Comparison of ENCODE assay signal across 12 cellular contexts in the genomic region with DNA sequence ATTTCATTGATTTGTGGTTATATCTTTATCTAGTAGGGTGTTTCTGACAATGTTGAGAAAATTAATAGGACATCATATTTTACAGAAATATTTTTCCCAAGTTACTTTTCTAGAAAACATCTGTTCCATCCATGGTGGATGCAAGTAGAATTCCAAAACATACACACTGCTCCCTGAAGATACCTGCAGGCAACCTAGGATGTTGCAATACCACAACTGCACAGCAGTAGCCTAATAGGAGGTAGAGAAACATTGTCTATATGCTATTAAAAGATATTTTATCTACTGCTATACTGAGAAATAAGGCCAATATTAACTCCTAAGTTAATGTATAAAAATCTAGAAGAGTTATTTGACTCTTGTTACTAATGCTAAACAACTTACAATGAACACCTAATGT. TPM values are rescaled to one million over a fixed set of nuclear protein-coding genes. Genes with fewer than 3 reads are reported as not detected.
DNase-seq lines count a peak whose midpoint lies in the region; ATAC-seq and TF ChIP-seq lines count a peak whose summit lies in the region.
"Had no signal": no experiment of that assay in that cellular context is flagged by ENCODE, and none has a peak within 500 bp of the region (broad histone marks: within the 10 kb centered on the region; RNA-seq: fewer than 3 reads in every experiment).

No MANE protein-coding gene starts in this region.

- no peaks in the 10 kb centered on the region for H3K9me2 ChIP-seq in Loucy (replicated peaks; ENCODE audit: low read depth, low read length)
- H3K9me2 ChIP-seq in hepatocyte (replicated peaks; ENCODE audit: insufficient read depth), result no peaks in the 10 kb centered on the region

- H3K4me3 ChIP-seq in Loucy (ENCODE audit: low read length, poor library complexity, severe bottlenecking), result no peak overlapping the region
- no peak overlapping the region for H3K4me3 ChIP-seq in endodermal cell (ENCODE audit: low read length)
- no peak overlapping the region for H3K4me3 ChIP-seq in gastrocnemius medialis
- no peak overlapping the region for H3K4me3 ChIP-seq in hepatocyte
- H3K4me3 ChIP-seq: BLaER1 had no signal

- ATAC-seq in gastrocnemius medialis (no peak), HG02798 (IDR thresholded peaks at IDR 0.05; ENCODE audit: poor library complexity, unreplicated experiment) (no peak)
- ATAC-seq: HCT116 had no signal

- H3K27ac ChIP-seq in endodermal cell (ENCODE audit: low read depth, low read length) (no peak overlapping the region), gastrocnemius medialis (peak overlapping the region in 3 of 4 donors; percentile 67 to 76 (median 72)), substantia nigra (ENCODE audit: low read depth, low read length, poor library complexity, severe bottlenecking) (no peak overlapping the region), hepatocyte (no peak overlapping the region)
- H3K27ac ChIP-seq: 22Rv1, BLaER1 had no signal

- H2AFZ ChIP-seq in Loucy (ENCODE audit: low read length) (no peak overlapping the region), hepatocyte (no peak overlapping the region)

- no peak overlapping the region for H3K4me3 Mint-ChIP-seq in activated naive CD4-positive, alpha-beta T cell treated with anti-CD3 and anti-CD28 coated beads, Interleukin-2, amount 50 U/mL, for 24 hours
- no peak overlapping the region for H3K4me3 Mint-ChIP-seq in endodermal cell

- H3K9me3 Mint-ChIP-seq in activated naive CD4-positive, alpha-beta T cell treated with anti-CD3 and anti-CD28 coated beads, Interleukin-2, amount 50 U/mL, for 24 hours, result no peaks in the 10 kb centered on the region
- H3K9me3 Mint-ChIP-seq in endodermal cell, result no peaks in the 10 kb centered on the region

- H3K27me3 ChIP-seq in Loucy (ENCODE audit: insufficient read depth, low read length, poor library complexity, severe bottlenecking), result no peaks in the 10 kb centered on the region
- H3K27me3 ChIP-seq in endodermal cell (ENCODE audit: control insufficient read depth, insufficient read depth, low read length, poor library complexity, severe bottlenecking), result no peaks in the 10 kb centered on the region
- no peaks in the 10 kb centered on the region for H3K27me3 ChIP-seq in gastrocnemius medialis
- H3K27me3 ChIP-seq in hepatocyte, result no peaks in the 10 kb centered on the region
- H3K27me3 ChIP-seq: BLaER1 had no signal

- peaks cover 7% of the 10 kb centered on the region for H3K36me3 Mint-ChIP-seq in activated naive CD4-positive, alpha-beta T cell treated with anti-CD3 and anti-CD28 coated beads, Interleukin-2, amount 50 U/mL, for 24 hours
- H3K36me3 Mint-ChIP-seq in endodermal cell (ENCODE audit: low read depth), result peaks cover 26% of the 10 kb centered on the region

- H4K20me1 ChIP-seq in Loucy (ENCODE audit: insufficient read depth, low read length, poor library complexity, severe bottlenecking) (peaks cover 64% of the 10 kb centered on the region), hepatocyte (ENCODE audit: insufficient read depth, poor library complexity, severe bottlenecking) (peaks cover 62% of the 10 kb centered on the region)

- H3K4me2 ChIP-seq in Loucy (ENCODE audit: low read depth, low read length, poor library complexity, severe bottlenecking) (peak overlapping the region; percentile 34), hepatocyte (no peak overlapping the region)
- H3K4me2 ChIP-seq: BLaER1 had no signal

- H3K79me2 ChIP-seq in Loucy (ENCODE audit: insufficient read depth, low read length), result peaks cover 95% of the 10 kb centered on the region
- H3K79me2 ChIP-seq in hepatocyte, result peaks cover 98% of the 10 kb centered on the region

- no peaks in the 10 kb centered on the region for H3K27me3 Mint-ChIP-seq in activated naive CD4-positive, alpha-beta T cell treated with anti-CD3 and anti-CD28 coated beads, Interleukin-2, amount 50 U/mL, for 24 hours
- no peaks in the 10 kb centered on the region for H3K27me3 Mint-ChIP-seq in endodermal cell (ENCODE audit: insufficient read depth)

- no peak overlapping the region for H3K9ac ChIP-seq in Loucy (ENCODE audit: low read depth, low read length, poor library complexity, severe bottlenecking)
- H3K9ac ChIP-seq in endodermal cell (ENCODE audit: extremely low read depth, low read length, poor library complexity, severe bottlenecking), result no peak overlapping the region
- H3K9ac ChIP-seq: BLaER1 had no signal

- H3K36me3 ChIP-seq in Loucy (ENCODE audit: insufficient read depth, low read length) (peaks cover 6% of the 10 kb centered on the region; the same call in 1 of the 2 replicates), endodermal cell (ENCODE audit: control insufficient read depth, insufficient read depth, low read length) (peaks cover 5% of the 10 kb centered on the region), gastrocnemius medialis (no peaks in the 10 kb centered on the region), hepatocyte (replicated peaks; ENCODE audit: insufficient read depth, low read depth) (no peaks in the 10 kb centered on the region)

- TF ChIP-seq CTCF in Loucy (conservative IDR thresholded peaks at IDR 0.05; ENCODE audit: low read length) (no peak), endodermal cell (conservative IDR thresholded peaks at IDR 0.05) (peak; percentile 10), gastrocnemius medialis (IDR thresholded peaks at IDR 0.05 in 4 of 5, conservative IDR thresholded peaks at IDR 0.05 in 1 of 5) (no peak), hepatocyte (IDR thresholded peaks at IDR 0.05; ENCODE audit: poor library complexity) (no peak)

- H3K27ac Mint-ChIP-seq in activated naive CD4-positive, alpha-beta T cell treated with anti-CD3 and anti-CD28 coated beads, Interleukin-2, amount 50 U/mL, for 24 hours, result peak overlapping the region; percentile 23
- H3K27ac Mint-ChIP-seq in endodermal cell, result no peak overlapping the region

- H3K4me1 ChIP-seq in Loucy (ENCODE audit: insufficient read depth, low read length, poor library complexity, severe bottlenecking) (peaks cover 43% of the 10 kb centered on the region), endodermal cell (ENCODE audit: control insufficient read depth, insufficient read depth, low read length) (no peaks in the 10 kb centered on the region), gastrocnemius medialis (peaks cover 52 to 66% of the 10 kb centered on the region in 2 donors), hepatocyte (ENCODE audit: insufficient read depth) (peaks cover 5% of the 10 kb centered on the region)

- in situ Hi-C loops in gastrocnemius medialis (cut with MboI; ENCODE audit: low sequenced_read_pairs in 4 of 4), result no loop called here

- TF ChIP-seq POLR2A in gastrocnemius medialis (IDR thresholded peaks at IDR 0.05), result no peak

- H3F3A ChIP-seq in Loucy (ENCODE audit: low read depth), result no peaks in the 10 kb centered on the region

- H3K9me3 ChIP-seq in Loucy (ENCODE audit: insufficient read depth, low read depth, low read length), result 0 out of 2 replicates have a peak, but pooled peaks cover 3% of the 10 kb centered on the region
- no peaks in the 10 kb centered on the region for H3K9me3 ChIP-seq in endodermal cell (ENCODE audit: control insufficient read depth, low read length)
- no peaks in the 10 kb centered on the region for H3K9me3 ChIP-seq in gastrocnemius medialis
- H3K9me3 ChIP-seq in hepatocyte (ENCODE audit: low read depth), result no peaks in the 10 kb centered on the region

- peaks cover 64% of the 10 kb centered on the region for H3K4me1 Mint-ChIP-seq in activated naive CD4-positive, alpha-beta T cell treated with anti-CD3 and anti-CD28 coated beads, Interleukin-2, amount 50 U/mL, for 24 hours
- H3K4me1 Mint-ChIP-seq in endodermal cell, result peaks cover 9% of the 10 kb centered on the region

- DNase-seq in activated naive CD4-positive, alpha-beta T cell treated with anti-CD3 and anti-CD28 coated beads, Interleukin-2, amount 50 U/mL, for 16 hours, result no peak
- DNase-seq in endodermal cell (no peak), gastrocnemius medialis (no peak), substantia nigra (lab: John Stamatoyannopoulos, UW) (no peak), hepatocyte (ENCODE audit: low spot score) (no peak)
- DNase-seq: DMS79 had no signal

- intact Hi-C loops in gastrocnemius medialis (cut with DNase I; ENCODE audit: low total_unique reads), result no loop called here

RNA-seq across cellular contexts. Expression of a gene that starts 6.8 kb away (rescaled TPM):
- total RNA-seq in endodermal cell (10 to 100 TPM; 73.0 to 90.5 TPM), gastrocnemius medialis (100 to 1,000 TPM; 136 to 252 (median 169) TPM), hepatocyte (55.0 and 61.3 TPM in 2 replicates)
- 38.0 TPM for polyA plus RNA-seq in endodermal cell (2013, experiment 1 of 2)
- polyA plus RNA-seq in endodermal cell (2013, experiment 2 of 2), result 36.6 TPM
- polyA plus RNA-seq in hepatocyte, result 12.7 and 17.8 TPM in 2 replicates

Comparison
In these comparisons a context has a peak if more than half of its experiments do, and no peak if none do; other contexts are left out.
1. H3K27ac ChIP-seq: peak in gastrocnemius medialis (3 of 4); none in endodermal cell (single experiment), substantia nigra (single experiment) and hepatocyte (single experiment).